1 cellular context compared by ENCODE assay signal in the genomic region with DNA sequence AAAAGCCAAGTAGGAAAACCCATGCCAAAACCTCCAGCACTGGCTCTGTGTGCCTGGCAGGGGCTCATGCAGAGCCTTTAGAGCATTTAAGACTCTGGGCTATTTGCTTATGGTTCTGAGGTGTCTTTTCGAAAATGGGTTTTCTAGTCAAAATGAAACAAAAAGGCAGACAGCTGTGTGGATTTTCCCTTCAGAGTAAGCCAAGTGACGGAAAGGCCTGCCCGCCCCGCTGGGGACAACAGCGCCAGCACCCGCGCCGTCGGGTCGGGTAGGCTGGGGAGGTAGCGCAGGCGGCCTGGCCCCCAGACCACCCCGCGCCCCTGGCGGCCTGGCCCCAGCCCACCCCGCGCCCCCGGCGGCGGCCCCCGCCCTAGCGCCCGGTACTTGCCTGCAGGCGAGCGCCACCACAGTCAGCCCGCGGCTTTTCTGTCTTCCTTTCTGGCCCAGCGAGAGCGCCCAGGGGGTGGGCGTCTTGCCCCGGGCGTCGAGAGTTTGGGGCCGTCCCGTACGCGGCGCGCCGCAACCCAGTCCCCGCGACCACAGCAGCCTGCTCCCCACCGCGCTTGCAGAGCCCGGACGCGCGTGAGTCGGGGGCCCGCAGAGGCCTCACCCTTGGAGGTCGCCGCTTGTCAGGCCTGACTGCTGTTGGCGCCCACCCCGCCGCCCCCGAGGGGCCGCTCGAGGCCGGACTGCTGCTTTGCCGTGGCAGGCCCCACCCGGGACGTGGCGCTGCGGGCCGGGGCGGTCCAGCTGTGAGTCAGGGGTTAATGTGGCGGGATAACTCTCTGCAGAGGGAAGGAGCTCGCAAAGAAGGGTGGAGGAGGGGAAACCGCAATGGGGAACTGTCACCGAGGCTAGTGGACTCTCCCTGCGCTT.
TF ChIP-seq lines count a peak whose summit lies in the region.

A gene with protein sequence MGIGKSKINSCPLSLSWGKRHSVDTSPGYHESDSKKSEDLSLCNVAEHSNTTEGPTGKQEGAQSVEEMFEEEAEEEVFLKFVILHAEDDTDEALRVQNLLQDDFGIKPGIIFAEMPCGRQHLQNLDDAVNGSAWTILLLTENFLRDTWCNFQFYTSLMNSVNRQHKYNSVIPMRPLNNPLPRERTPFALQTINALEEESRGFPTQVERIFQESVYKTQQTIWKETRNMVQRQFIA (minus strand): TSS at position 771 of the 876 bp plus-strand sequence. CDS start 21,223 bp downstream, outside the sequence.

TF ChIP-seq in GM12878, 131 proteins besides CTCF, POLR2A, EP300 and RAD21 (continued from another document):
- TF ChIP-seq, protein P1, sequence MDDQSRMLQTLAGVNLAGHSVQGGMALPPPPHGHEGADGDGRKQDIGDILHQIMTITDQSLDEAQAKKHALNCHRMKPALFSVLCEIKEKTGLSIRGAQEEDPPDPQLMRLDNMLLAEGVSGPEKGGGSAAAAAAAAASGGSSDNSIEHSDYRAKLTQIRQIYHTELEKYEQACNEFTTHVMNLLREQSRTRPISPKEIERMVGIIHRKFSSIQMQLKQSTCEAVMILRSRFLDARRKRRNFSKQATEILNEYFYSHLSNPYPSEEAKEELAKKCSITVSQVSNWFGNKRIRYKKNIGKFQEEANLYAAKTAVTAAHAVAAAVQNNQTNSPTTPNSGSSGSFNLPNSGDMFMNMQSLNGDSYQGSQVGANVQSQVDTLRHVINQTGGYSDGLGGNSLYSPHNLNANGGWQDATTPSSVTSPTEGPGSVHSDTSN (IDR thresholded peaks at IDR 0.05; ENCODE audit: insufficient replicate concordance, low read depth, low read length): peak; percentile 56
- TF ChIP-seq ZNF24 (IDR thresholded peaks at IDR 0.05): no peak
- peak; percentile 96 for TF ChIP-seq TCF12 (IDR thresholded peaks at IDR 0.05; ENCODE audit: low read depth, low read length)
- no peak for TF ChIP-seq RAD51 (IDR thresholded peaks at IDR 0.05)
- peak; percentile 57 for TF ChIP-seq SPI1 (IDR thresholded peaks at IDR 0.05; ENCODE audit: borderline replicate concordance, insufficient read depth, low read depth, low read length)
- TF ChIP-seq STAT1 (conservative IDR thresholded peaks at IDR 0.05): no peak
- TF ChIP-seq, protein P2, sequence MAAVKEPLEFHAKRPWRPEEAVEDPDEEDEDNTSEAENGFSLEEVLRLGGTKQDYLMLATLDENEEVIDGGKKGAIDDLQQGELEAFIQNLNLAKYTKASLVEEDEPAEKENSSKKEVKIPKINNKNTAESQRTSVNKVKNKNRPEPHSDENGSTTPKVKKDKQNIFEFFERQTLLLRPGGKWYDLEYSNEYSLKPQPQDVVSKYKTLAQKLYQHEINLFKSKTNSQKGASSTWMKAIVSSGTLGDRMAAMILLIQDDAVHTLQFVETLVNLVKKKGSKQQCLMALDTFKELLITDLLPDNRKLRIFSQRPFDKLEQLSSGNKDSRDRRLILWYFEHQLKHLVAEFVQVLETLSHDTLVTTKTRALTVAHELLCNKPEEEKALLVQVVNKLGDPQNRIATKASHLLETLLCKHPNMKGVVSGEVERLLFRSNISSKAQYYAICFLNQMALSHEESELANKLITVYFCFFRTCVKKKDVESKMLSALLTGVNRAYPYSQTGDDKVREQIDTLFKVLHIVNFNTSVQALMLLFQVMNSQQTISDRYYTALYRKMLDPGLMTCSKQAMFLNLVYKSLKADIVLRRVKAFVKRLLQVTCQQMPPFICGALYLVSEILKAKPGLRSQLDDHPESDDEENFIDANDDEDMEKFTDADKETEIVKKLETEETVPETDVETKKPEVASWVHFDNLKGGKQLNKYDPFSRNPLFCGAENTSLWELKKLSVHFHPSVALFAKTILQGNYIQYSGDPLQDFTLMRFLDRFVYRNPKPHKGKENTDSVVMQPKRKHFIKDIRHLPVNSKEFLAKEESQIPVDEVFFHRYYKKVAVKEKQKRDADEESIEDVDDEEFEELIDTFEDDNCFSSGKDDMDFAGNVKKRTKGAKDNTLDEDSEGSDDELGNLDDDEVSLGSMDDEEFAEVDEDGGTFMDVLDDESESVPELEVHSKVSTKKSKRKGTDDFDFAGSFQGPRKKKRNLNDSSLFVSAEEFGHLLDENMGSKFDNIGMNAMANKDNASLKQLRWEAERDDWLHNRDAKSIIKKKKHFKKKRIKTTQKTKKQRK (IDR thresholded peaks at IDR 0.05; ENCODE audit: low read depth, low read length): no peak
- no peak for TF ChIP-seq HDAC2 (IDR thresholded peaks at IDR 0.05)
- TF ChIP-seq SREBF1 (IDR thresholded peaks at IDR 0.05; ENCODE audit: low read length): no peak
- TF ChIP-seq STAT3 (IDR thresholded peaks at IDR 0.05; ENCODE audit: low read depth, low read length): no peak
- no peak for TF ChIP-seq KAT2A (conservative IDR thresholded peaks at IDR 0.05; ENCODE audit: control insufficient read depth, low read depth, low read length)
- TF ChIP-seq ZNF622 (IDR thresholded peaks at IDR 0.05): no peak
- TF ChIP-seq, protein P3, sequence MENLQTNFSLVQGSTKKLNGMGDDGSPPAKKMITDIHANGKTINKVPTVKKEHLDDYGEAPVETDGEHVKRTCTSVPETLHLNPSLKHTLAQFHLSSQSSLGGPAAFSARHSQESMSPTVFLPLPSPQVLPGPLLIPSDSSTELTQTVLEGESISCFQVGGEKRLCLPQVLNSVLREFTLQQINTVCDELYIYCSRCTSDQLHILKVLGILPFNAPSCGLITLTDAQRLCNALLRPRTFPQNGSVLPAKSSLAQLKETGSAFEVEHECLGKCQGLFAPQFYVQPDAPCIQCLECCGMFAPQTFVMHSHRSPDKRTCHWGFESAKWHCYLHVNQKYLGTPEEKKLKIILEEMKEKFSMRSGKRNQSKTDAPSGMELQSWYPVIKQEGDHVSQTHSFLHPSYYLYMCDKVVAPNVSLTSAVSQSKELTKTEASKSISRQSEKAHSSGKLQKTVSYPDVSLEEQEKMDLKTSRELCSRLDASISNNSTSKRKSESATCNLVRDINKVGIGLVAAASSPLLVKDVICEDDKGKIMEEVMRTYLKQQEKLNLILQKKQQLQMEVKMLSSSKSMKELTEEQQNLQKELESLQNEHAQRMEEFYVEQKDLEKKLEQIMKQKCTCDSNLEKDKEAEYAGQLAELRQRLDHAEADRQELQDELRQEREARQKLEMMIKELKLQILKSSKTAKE (IDR thresholded peaks at IDR 0.05; ENCODE audit: low read depth, poor library complexity, severe bottlenecking): peak; percentile 64
- TF ChIP-seq, protein P4, sequence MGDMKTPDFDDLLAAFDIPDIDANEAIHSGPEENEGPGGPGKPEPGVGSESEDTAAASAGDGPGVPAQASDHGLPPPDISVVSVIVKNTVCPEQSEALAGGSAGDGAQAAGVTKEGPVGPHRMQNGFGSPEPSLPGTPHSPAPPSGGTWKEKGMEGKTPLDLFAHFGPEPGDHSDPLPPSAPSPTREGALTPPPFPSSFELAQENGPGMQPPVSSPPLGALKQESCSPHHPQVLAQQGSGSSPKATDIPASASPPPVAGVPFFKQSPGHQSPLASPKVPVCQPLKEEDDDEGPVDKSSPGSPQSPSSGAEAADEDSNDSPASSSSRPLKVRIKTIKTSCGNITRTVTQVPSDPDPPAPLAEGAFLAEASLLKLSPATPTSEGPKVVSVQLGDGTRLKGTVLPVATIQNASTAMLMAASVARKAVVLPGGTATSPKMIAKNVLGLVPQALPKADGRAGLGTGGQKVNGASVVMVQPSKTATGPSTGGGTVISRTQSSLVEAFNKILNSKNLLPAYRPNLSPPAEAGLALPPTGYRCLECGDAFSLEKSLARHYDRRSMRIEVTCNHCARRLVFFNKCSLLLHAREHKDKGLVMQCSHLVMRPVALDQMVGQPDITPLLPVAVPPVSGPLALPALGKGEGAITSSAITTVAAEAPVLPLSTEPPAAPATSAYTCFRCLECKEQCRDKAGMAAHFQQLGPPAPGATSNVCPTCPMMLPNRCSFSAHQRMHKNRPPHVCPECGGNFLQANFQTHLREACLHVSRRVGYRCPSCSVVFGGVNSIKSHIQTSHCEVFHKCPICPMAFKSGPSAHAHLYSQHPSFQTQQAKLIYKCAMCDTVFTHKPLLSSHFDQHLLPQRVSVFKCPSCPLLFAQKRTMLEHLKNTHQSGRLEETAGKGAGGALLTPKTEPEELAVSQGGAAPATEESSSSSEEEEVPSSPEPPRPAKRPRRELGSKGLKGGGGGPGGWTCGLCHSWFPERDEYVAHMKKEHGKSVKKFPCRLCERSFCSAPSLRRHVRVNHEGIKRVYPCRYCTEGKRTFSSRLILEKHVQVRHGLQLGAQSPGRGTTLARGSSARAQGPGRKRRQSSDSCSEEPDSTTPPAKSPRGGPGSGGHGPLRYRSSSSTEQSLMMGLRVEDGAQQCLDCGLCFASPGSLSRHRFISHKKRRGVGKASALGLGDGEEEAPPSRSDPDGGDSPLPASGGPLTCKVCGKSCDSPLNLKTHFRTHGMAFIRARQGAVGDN (IDR thresholded peaks at IDR 0.05): no peak
- TF ChIP-seq, protein P5, sequence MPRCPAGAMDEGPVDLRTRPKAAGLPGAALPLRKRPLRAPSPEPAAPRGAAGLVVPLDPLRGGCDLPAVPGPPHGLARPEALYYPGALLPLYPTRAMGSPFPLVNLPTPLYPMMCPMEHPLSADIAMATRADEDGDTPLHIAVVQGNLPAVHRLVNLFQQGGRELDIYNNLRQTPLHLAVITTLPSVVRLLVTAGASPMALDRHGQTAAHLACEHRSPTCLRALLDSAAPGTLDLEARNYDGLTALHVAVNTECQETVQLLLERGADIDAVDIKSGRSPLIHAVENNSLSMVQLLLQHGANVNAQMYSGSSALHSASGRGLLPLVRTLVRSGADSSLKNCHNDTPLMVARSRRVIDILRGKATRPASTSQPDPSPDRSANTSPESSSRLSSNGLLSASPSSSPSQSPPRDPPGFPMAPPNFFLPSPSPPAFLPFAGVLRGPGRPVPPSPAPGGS (IDR thresholded peaks at IDR 0.05; ENCODE audit: borderline replicate concordance, insufficient read depth, low read depth, low read length, poor library complexity, severe bottlenecking): peak; percentile 83
- TF ChIP-seq, protein P6, sequence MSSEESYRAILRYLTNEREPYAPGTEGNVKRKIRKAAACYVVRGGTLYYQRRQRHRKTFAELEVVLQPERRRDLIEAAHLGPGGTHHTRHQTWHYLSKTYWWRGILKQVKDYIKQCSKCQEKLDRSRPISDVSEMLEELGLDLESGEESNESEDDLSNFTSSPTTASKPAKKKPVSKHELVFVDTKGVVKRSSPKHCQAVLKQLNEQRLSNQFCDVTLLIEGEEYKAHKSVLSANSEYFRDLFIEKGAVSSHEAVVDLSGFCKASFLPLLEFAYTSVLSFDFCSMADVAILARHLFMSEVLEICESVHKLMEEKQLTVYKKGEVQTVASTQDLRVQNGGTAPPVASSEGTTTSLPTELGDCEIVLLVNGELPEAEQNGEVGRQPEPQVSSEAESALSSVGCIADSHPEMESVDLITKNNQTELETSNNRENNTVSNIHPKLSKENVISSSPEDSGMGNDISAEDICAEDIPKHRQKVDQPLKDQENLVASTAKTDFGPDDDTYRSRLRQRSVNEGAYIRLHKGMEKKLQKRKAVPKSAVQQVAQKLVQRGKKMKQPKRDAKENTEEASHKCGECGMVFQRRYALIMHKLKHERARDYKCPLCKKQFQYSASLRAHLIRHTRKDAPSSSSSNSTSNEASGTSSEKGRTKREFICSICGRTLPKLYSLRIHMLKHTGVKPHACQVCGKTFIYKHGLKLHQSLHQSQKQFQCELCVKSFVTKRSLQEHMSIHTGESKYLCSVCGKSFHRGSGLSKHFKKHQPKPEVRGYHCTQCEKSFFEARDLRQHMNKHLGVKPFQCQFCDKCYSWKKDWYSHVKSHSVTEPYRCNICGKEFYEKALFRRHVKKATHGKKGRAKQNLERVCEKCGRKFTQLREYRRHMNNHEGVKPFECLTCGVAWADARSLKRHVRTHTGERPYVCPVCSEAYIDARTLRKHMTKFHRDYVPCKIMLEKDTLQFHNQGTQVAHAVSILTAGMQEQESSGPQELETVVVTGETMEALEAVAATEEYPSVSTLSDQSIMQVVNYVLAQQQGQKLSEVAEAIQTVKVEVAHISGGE (CRISPR knock-in tag; IDR thresholded peaks at IDR 0.05): no peak
